In the genomic region with DNA sequence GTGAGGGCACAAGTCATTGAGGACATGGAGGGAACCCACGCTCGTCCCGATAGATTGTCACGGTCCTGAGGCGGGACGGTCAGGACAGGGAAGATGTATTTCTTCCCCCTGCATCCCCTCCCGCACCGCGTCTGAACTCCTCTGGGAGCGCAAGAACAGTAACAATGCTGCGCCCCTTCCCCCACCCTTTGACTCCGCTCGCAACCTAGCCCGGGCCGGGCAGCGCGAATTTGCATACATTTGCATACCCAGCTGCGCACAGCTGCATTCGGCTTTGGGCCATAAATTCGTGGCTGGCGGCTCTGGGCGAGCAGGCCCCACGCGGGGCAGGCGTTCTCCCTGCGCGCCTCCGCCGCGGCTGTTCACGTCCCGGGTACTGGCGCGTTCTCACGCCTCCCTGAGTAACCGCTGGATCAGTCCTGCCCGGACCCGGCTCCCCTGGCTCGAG, we compare ENCODE assay signal across 7 cellular contexts.
DNase-seq lines count a peak whose midpoint lies in the region; ATAC-seq and TF ChIP-seq lines count a peak whose summit lies in the region.

No MANE protein-coding gene starts in this region.

- H3K4me3 ChIP-seq in OCI-LY1 (ENCODE audit: low read depth, low read length, poor library complexity, severe bottlenecking), result peak overlapping the region; percentile 54

- no peak for TF ChIP-seq CTCF in OCI-LY1 (IDR thresholded peaks at IDR 0.05; ENCODE audit: low read length)

- no peaks in the 10 kb centered on the region for H3K36me3 ChIP-seq in OCI-LY1 (ENCODE audit: insufficient read depth, low read length)

- no peaks in the 10 kb centered on the region for H3K27me3 ChIP-seq in OCI-LY1 (ENCODE audit: insufficient read depth, low read length)

- ATAC-seq in GM19395 (IDR thresholded peaks at IDR 0.05; ENCODE audit: unreplicated experiment) (peak; percentile 40), GM18502 (IDR thresholded peaks at IDR 0.05; ENCODE audit: poor library complexity, unreplicated experiment) (no peak), GM19328 (IDR thresholded peaks at IDR 0.05; ENCODE audit: unreplicated experiment) (no peak)

- peak overlapping the region; percentile 52 for H3K9ac ChIP-seq in OCI-LY1 (ENCODE audit: low read length)

- 0 out of 2 replicates have a peak, but pooled peaks cover 8% of the 10 kb centered on the region for H3F3A ChIP-seq in OCI-LY1 (ENCODE audit: insufficient read depth, low read length)

- peaks cover 38% of the 10 kb centered on the region for H3K4me1 ChIP-seq in OCI-LY1 (ENCODE audit: insufficient read depth, low read length, severe bottlenecking)

- no peak overlapping the region for H2AFZ ChIP-seq in OCI-LY1 (ENCODE audit: low read length)

- H4K20me1 ChIP-seq in OCI-LY1 (ENCODE audit: insufficient read depth, low read length), result no peaks in the 10 kb centered on the region

- H3K27ac ChIP-seq in OCI-LY1 (ENCODE audit: low read depth, low read length, poor library complexity, severe bottlenecking), result peak overlapping the region; percentile 37

- DNase-seq in germinal center (ENCODE audit: low spot score), result peak; percentile 78
- peak; percentile 91 for DNase-seq in putamen (ENCODE audit: low spot score)
- DNase-seq in NCI-H82 (lab: John Stamatoyannopoulos, UW), result no peak

- H3K9me3 ChIP-seq in OCI-LY1 (ENCODE audit: low read length), result no peaks in the 10 kb centered on the region

- H3K4me2 ChIP-seq in OCI-LY1 (ENCODE audit: low read length), result peak overlapping the region; percentile 78

- no peaks in the 10 kb centered on the region for H3K79me2 ChIP-seq in OCI-LY1 (ENCODE audit: insufficient read depth, low read length)

- H3K9me2 ChIP-seq in OCI-LY1 (ENCODE audit: low read depth, low read length), result no peaks in the 10 kb centered on the region
